30 cellular contexts compared by ENCODE assay signal in the genomic region with DNA sequence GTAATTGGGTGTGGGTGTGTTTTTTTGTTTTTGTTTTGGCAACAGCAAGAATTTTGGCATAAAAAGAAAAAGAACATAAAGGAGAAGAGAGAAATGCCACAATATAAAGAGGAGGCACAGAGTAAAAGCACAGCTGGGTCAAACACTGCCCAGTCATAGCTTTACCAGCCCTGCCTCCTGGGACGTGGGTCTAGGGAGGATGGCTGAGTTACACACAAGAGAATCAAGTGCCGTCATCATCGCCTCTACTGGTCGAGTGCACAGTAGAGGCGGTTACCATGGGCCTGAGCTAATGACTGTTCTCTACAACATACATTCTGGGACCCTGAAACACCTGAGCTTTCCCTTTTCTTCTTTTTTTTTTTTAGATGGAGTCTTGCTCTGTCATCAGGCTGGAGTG.
"Had no signal": no experiment of that assay in that cellular context is flagged by ENCODE, and none has a peak within 500 bp of the region (broad histone marks: within the 10 kb centered on the region; RNA-seq: fewer than 3 reads in every experiment).

No MANE protein-coding gene starts in this region.

- H3K27me3 ChIP-seq: colonic mucosa, heart right ventricle, neutrophil, ovary, SJCRH30, upper lobe of right lung had no signal

- H3K36me3 ChIP-seq: neutrophil, ovary had no signal

- ATAC-seq: activated CD8-positive, alpha-beta T cell treated with anti-CD3 and anti-CD28 coated beads for 36 hours; activated naive CD8-positive, alpha-beta T cell treated with anti-CD3 and anti-CD28 coated beads, Interleukin-2, amount 50 U/mL, for 24 hours; activated T-cell treated with anti-CD3 and anti-CD28 coated beads, Interleukin-2, amount 50 U/mL, for 4 hours; activated T-helper 17 cell treated with anti-CD3 and anti-CD28 coated beads, Interleukin-2, amount 50 U/mL, for 72 hours; effector memory CD8-positive, alpha-beta T cell; heart right ventricle; left lobe of liver; lower lobe of right lung; natural killer cell treated with Interleukin-12 subunit alpha and Interleukin-12 subunit beta and Interleukin-15 and Interleukin-18, amount 100 ng/mL, for 72 hours; sciatic nerve; SK-N-SH treated with all-trans-retinoic acid at 6 μM for 48 hours; T-helper 17 cell; upper lobe of right lung; WTC11 had no signal

- H3K4me3 ChIP-seq: colonic mucosa, heart right ventricle, lower lobe of right lung, ovary, SJCRH30, upper lobe of right lung had no signal

- H3K9me3 ChIP-seq: colonic mucosa, heart right ventricle, lower lobe of right lung, neutrophil, ovary, SJCRH30, upper lobe of right lung had no signal

- DNase-seq: activated CD4-positive, alpha-beta T cell treated with anti-CD3 and anti-CD28 coated beads, Interleukin-2, amount 50 U/mL, for 1 hour; activated CD8-positive, alpha-beta T cell treated with anti-CD3 and anti-CD28 coated beads for 36 hours; activated naive CD8-positive, alpha-beta T cell treated with anti-CD3 and anti-CD28 coated beads, Interleukin-2, amount 50 U/mL, for 24 hours; activated T-cell treated with anti-CD3 and anti-CD28 coated beads, Interleukin-2, amount 50 U/mL, for 4 hours; cerebellar nuclear complex; colonic mucosa; effector memory CD8-positive, alpha-beta T cell; foreskin fibroblast; heart right ventricle; kidney glomerular epithelial cell; lower lobe of right lung; mesendoderm; ovary; SJCRH30; small intestine; stimulated activated CD4-positive, alpha-beta T cell treated with anti-CD3 and anti-CD28 coated beads, Interleukin-1b, Interleukin-23, amount 100 ng/mL, for 48 hours; stimulated activated CD4-positive, alpha-beta T cell treated with anti-CD3 and anti-CD28 coated beads, Interleukin-4, amount 100 ng/mL, for 4 hours; stimulated activated CD8-positive, alpha-beta memory T cell treated with anti-CD3 and anti-CD28 coated beads, Interleukin-4, amount 100 ng/mL, for 48 hours; stimulated activated naive CD4-positive, alpha-beta T cell treated with Interleukin-2 at 50 U/mL for 16 hours; T-helper 17 cell; upper lobe of right lung had no signal

- H3K4me1 ChIP-seq: lower lobe of right lung, SJCRH30, upper lobe of right lung had no signal

- H3K27ac ChIP-seq: colonic mucosa, lower lobe of right lung, neutrophil, ovary, SJCRH30, upper lobe of right lung had no signal

- H3K4me1 Mint-ChIP-seq: activated naive CD4-positive, alpha-beta T cell treated with anti-CD3 and anti-CD28 coated beads, Interleukin-2, amount 50 U/mL, for 24 hours; activated T-helper 17 cell treated with anti-CD3 and anti-CD28 coated beads, Interleukin-2, amount 50 U/mL, for 72 hours had no signal

- H3K36me3 Mint-ChIP-seq: natural killer cell treated with Interleukin-12 subunit alpha and Interleukin-12 subunit beta and Interleukin-15 and Interleukin-18, amount 100 ng/mL, for 72 hours; WTC11 had no signal

- H3K4me3 Mint-ChIP-seq: activated CD8-positive, alpha-beta T cell treated with anti-CD3 and anti-CD28 coated beads for 36 hours; activated naive CD4-positive, alpha-beta T cell treated with anti-CD3 and anti-CD28 coated beads, Interleukin-2, amount 50 U/mL, for 24 hours; activated naive CD8-positive, alpha-beta T cell treated with anti-CD3 and anti-CD28 coated beads, Interleukin-2, amount 50 U/mL, for 24 hours; activated T-cell treated with anti-CD3 and anti-CD28 coated beads, Interleukin-2, amount 50 U/mL, for 4 hours; activated T-helper 17 cell treated with anti-CD3 and anti-CD28 coated beads, Interleukin-2, amount 50 U/mL, for 72 hours; effector memory CD8-positive, alpha-beta T cell; natural killer cell treated with Interleukin-12 subunit alpha and Interleukin-12 subunit beta and Interleukin-15 and Interleukin-18, amount 100 ng/mL, for 72 hours; T-helper 17 cell; WTC11 had no signal

- H3K9me3 Mint-ChIP-seq: activated CD8-positive, alpha-beta T cell treated with anti-CD3 and anti-CD28 coated beads for 36 hours; activated naive CD4-positive, alpha-beta T cell treated with anti-CD3 and anti-CD28 coated beads, Interleukin-2, amount 50 U/mL, for 24 hours; activated naive CD8-positive, alpha-beta T cell treated with anti-CD3 and anti-CD28 coated beads, Interleukin-2, amount 50 U/mL, for 24 hours; activated T-cell treated with anti-CD3 and anti-CD28 coated beads, Interleukin-2, amount 50 U/mL, for 4 hours; activated T-helper 17 cell treated with anti-CD3 and anti-CD28 coated beads, Interleukin-2, amount 50 U/mL, for 72 hours; effector memory CD8-positive, alpha-beta T cell; natural killer cell treated with Interleukin-12 subunit alpha and Interleukin-12 subunit beta and Interleukin-15 and Interleukin-18, amount 100 ng/mL, for 72 hours; WTC11 had no signal

- H3K27me3 Mint-ChIP-seq: activated CD8-positive, alpha-beta T cell treated with anti-CD3 and anti-CD28 coated beads for 36 hours; activated naive CD4-positive, alpha-beta T cell treated with anti-CD3 and anti-CD28 coated beads, Interleukin-2, amount 50 U/mL, for 24 hours; activated naive CD8-positive, alpha-beta T cell treated with anti-CD3 and anti-CD28 coated beads, Interleukin-2, amount 50 U/mL, for 24 hours; activated T-helper 17 cell treated with anti-CD3 and anti-CD28 coated beads, Interleukin-2, amount 50 U/mL, for 72 hours; effector memory CD8-positive, alpha-beta T cell; natural killer cell treated with Interleukin-12 subunit alpha and Interleukin-12 subunit beta and Interleukin-15 and Interleukin-18, amount 100 ng/mL, for 72 hours; progenitor cell of endocrine pancreas; T-helper 17 cell had no signal

- H3K27ac Mint-ChIP-seq: activated CD8-positive, alpha-beta T cell treated with anti-CD3 and anti-CD28 coated beads for 36 hours; activated naive CD4-positive, alpha-beta T cell treated with anti-CD3 and anti-CD28 coated beads, Interleukin-2, amount 50 U/mL, for 24 hours; activated naive CD8-positive, alpha-beta T cell treated with anti-CD3 and anti-CD28 coated beads, Interleukin-2, amount 50 U/mL, for 24 hours; natural killer cell treated with Interleukin-12 subunit alpha and Interleukin-12 subunit beta and Interleukin-15 and Interleukin-18, amount 100 ng/mL, for 72 hours; progenitor cell of endocrine pancreas; T-helper 17 cell; WTC11 had no signal
